In genomic region chr6:166998256-166999144, GRCh38 we compare ENCODE assay signal across 1 cellular context.
TF ChIP-seq lines count a peak whose summit lies in the region.

No MANE protein-coding gene starts in this region.

TF ChIP-seq in HEK293, 187 proteins besides CTCF, POLR2A, EP300 and RAD21 (continued from another document and continues in another):
- TF ChIP-seq ZNF140 (tag by site-specific recombination; IDR thresholded peaks at IDR 0.05) (no peak), YY2 (tag by site-specific recombination; IDR thresholded peaks at IDR 0.05) (no peak), ZNF555 (tag by site-specific recombination; conservative IDR thresholded peaks at IDR 0.05) (no peak), ZBTB48 (tag by site-specific recombination; IDR thresholded peaks at IDR 0.05) (no peak), ZNF843 (tag by site-specific recombination; IDR thresholded peaks at IDR 0.05) (no peak; the same call in 1 of the 2 replicates), ZNF677 (tag by site-specific recombination; IDR thresholded peaks at IDR 0.05) (no peak), ZNF274 (IDR thresholded peaks at IDR 0.05; ENCODE audit: low read length) (no peak), ZNF274 (tag by site-specific recombination; IDR thresholded peaks at IDR 0.05; ENCODE audit: borderline replicate concordance) (no peak), FEZF1 (tag by site-specific recombination; IDR thresholded peaks at IDR 0.05) (no peak), ZNF768 (tag by site-specific recombination; IDR thresholded peaks at IDR 0.05) (no peak), EGR2 (tag by site-specific recombination; IDR thresholded peaks at IDR 0.05; ENCODE audit: low read depth) (peak; percentile 77), ZNF785 (tag by site-specific recombination; IDR thresholded peaks at IDR 0.05) (no peak), KLF1 (tag by site-specific recombination; IDR thresholded peaks at IDR 0.05) (peak; percentile 28; the same call in 1 of the 2 replicates), ZNF585B (tag by site-specific recombination; IDR thresholded peaks at IDR 0.05) (no peak), ZSCAN5A (tag by site-specific recombination; IDR thresholded peaks at IDR 0.05) (0 out of 2 replicates have a peak, but pooled peaks have one; percentile 46), ZNF621 (tag by site-specific recombination; IDR thresholded peaks at IDR 0.05) (no peak), ZNF121 (tag by site-specific recombination; IDR thresholded peaks at IDR 0.05) (no peak), ZNF518A (tag by site-specific recombination; conservative IDR thresholded peaks at IDR 0.05; ENCODE audit: low read depth) (no peak), SCRT2 (tag by site-specific recombination; IDR thresholded peaks at IDR 0.05) (no peak), OVOL3 (tag by site-specific recombination; IDR thresholded peaks at IDR 0.05) (no peak), ZNF792 (tag by site-specific recombination; IDR thresholded peaks at IDR 0.05) (no peak), ZNF16 (tag by site-specific recombination; IDR thresholded peaks at IDR 0.05; ENCODE audit: low read depth) (no peak), ZNF558 (tag by site-specific recombination; IDR thresholded peaks at IDR 0.05) (no peak), ZNF548 (tag by site-specific recombination; IDR thresholded peaks at IDR 0.05) (no peak), ZNF830 (tag by site-specific recombination; IDR thresholded peaks at IDR 0.05; ENCODE audit: low read depth) (no peak), ZNF423 (tag by site-specific recombination; IDR thresholded peaks at IDR 0.05) (0 out of 2 replicates have a peak, but pooled peaks have one; percentile 20), ZNF362 (tag by site-specific recombination; IDR thresholded peaks at IDR 0.05) (no peak), ZNF658 (tag by site-specific recombination; IDR thresholded peaks at IDR 0.05) (no peak), ZNF645 (tag by site-specific recombination; IDR thresholded peaks at IDR 0.05) (no peak), ZNF600 (tag by site-specific recombination; IDR thresholded peaks at IDR 0.05) (no peak), ZNF239 (tag by site-specific recombination; IDR thresholded peaks at IDR 0.05) (no peak), ZNF639 (tag by site-specific recombination; IDR thresholded peaks at IDR 0.05) (no peak; the same call in 1 of the 2 replicates), ZNF704 (tag by site-specific recombination; IDR thresholded peaks at IDR 0.05) (peak; percentile 54; the same call in 1 of the 2 replicates), ZBTB11 (tag by site-specific recombination; conservative IDR thresholded peaks at IDR 0.05; ENCODE audit: low read depth) (peak; percentile 48; the same call in 1 of the 2 replicates), ZNF660 (tag by site-specific recombination; IDR thresholded peaks at IDR 0.05) (peak; percentile 13; the same call in 1 of the 2 replicates), ZXDB (tag by site-specific recombination; IDR thresholded peaks at IDR 0.05) (peak; percentile 94), RBAK (tag by site-specific recombination; IDR thresholded peaks at IDR 0.05) (no peak), ZNF664 (tag by site-specific recombination; IDR thresholded peaks at IDR 0.05) (no peak), ZFHX2 (tag by site-specific recombination; conservative IDR thresholded peaks at IDR 0.05) (peak; percentile 89), ZNF514 (tag by site-specific recombination; IDR thresholded peaks at IDR 0.05) (no peak), ZNF513 (tag by site-specific recombination; IDR thresholded peaks at IDR 0.05) (0 out of 2 replicates have a peak, but pooled peaks have one; percentile 15), TCF7L2 (IDR thresholded peaks at IDR 0.05; ENCODE audit: borderline replicate concordance, low read depth, low read length) (peak; percentile 80; the same call in 1 of the 2 replicates), ZNF416 (tag by site-specific recombination; IDR thresholded peaks at IDR 0.05) (no peak), ZNF561 (tag by site-specific recombination; IDR thresholded peaks at IDR 0.05; ENCODE audit: borderline replicate concordance) (0 out of 2 replicates have a peak, but pooled peaks have one; percentile 14), SP2 (tag by site-specific recombination; IDR thresholded peaks at IDR 0.05) (peak; percentile 42), KLF17 (tag by site-specific recombination; IDR thresholded peaks at IDR 0.05) (peak; percentile 25; the same call in 1 of the 2 replicates), ZSCAN18 (tag by site-specific recombination; IDR thresholded peaks at IDR 0.05) (no peak), ZEB2 (tag by site-specific recombination; IDR thresholded peaks at IDR 0.05) (peak; percentile 26)
